15 cellular contexts compared by ENCODE assay signal in genomic region chr12:83408841-83409240, GRCh38.
DNase-seq lines count a peak whose midpoint lies in the region; ATAC-seq and TF ChIP-seq lines count a peak whose summit lies in the region.
"Had no signal": no experiment of that assay in that cellular context is flagged by ENCODE, and none has a peak within 500 bp of the region (broad histone marks: within the 10 kb centered on the region; RNA-seq: fewer than 3 reads in every experiment).

No MANE protein-coding gene starts in this region.

- no peak overlapping the region for H3K4me2 ChIP-seq in mesendoderm (ENCODE audit: low read length)
- H3K4me2 ChIP-seq: A549, BLaER1 had no signal

- H3K56ac ChIP-seq in mesendoderm (ENCODE audit: low read length) = no peak overlapping the region

- H3K36me3 ChIP-seq in mesendoderm (ENCODE audit: control insufficient read depth, insufficient read depth, low read length) = no peaks in the 10 kb centered on the region
- H3K36me3 ChIP-seq: BLaER1, HAP-1 had no signal

- H3K79me1 ChIP-seq in mesendoderm (ENCODE audit: low read length) = no peaks in the 10 kb centered on the region

- no peaks in the 10 kb centered on the region for H3K79me2 ChIP-seq in mesendoderm (ENCODE audit: control insufficient read depth, insufficient read depth, low read length)

- H3K4ac ChIP-seq in mesendoderm (ENCODE audit: low read depth, low read length) = no peak overlapping the region

- ATAC-seq in stimulated activated naive CD8-positive, alpha-beta T cell treated with anti-CD3 and anti-CD28 coated beads, Interleukin-15, Interleukin-2, amounts not matched to agents 100 U/mL and 50 U/mL, for 24 hours = no peak
- ATAC-seq in GM18861 (IDR thresholded peaks at IDR 0.05; ENCODE audit: unreplicated experiment) = no peak
- ATAC-seq: A549; CD8-positive, alpha-beta T cell had no signal

- DNase-seq in NCI-H69 (lab: John Stamatoyannopoulos, UW) (peak; percentile 7), astrocyte of the spinal cord (ENCODE audit: low read depth, low spot score) (peak; percentile 68), iris pigment epithelial cell (ENCODE audit: low read depth) (peak; percentile 5), mesendoderm (no peak), NOMO-1 treated with DMSO at 0.1 percent for 48 hours (lab: John Stamatoyannopoulos, UW; ENCODE audit: unreplicated experiment) (no peak)
- no peak for DNase-seq in stimulated activated naive CD8-positive, alpha-beta T cell treated with anti-CD3 and anti-CD28 coated beads, Interleukin-15, Interleukin-2, amounts not matched to agents 100 U/mL and 50 U/mL, for 24 hours
- DNase-seq: Calu3; CD8-positive, alpha-beta T cell; DMS 273 treated with DMSO at 0.1 percent for 48 hours; DMS53; GM23248 had no signal

- H2BK15ac ChIP-seq in mesendoderm (replicated peaks; ENCODE audit: low read depth) = no peak overlapping the region

- H2BK120ac ChIP-seq in mesendoderm (ENCODE audit: low read depth, low read length) = no peak overlapping the region

- H3K18ac ChIP-seq in mesendoderm (ENCODE audit: low read length) = no peak overlapping the region

- no peaks in the 10 kb centered on the region for H3K4me1 ChIP-seq in mesendoderm (ENCODE audit: control insufficient read depth, low read depth, low read length)
- H3K4me1 ChIP-seq: A549, BLaER1, HAP-1 had no signal

- in situ Hi-C loops in astrocyte of the spinal cord (cut with HindIII; ENCODE audit: low sequenced_read_pairs) = no loop called here

- no peak overlapping the region for H4K5ac ChIP-seq in mesendoderm (ENCODE audit: low read length)

- H3K4me3 ChIP-seq in astrocyte of the spinal cord (ENCODE audit: low read depth, low read length) (no peak overlapping the region), mesendoderm (ENCODE audit: low read length) (no peak overlapping the region)
- H3K4me3 ChIP-seq: A549, BLaER1, GM23248, HAP-1 had no signal

- H3K9ac ChIP-seq in mesendoderm (ENCODE audit: low read length) = no peak overlapping the region
- H3K9ac ChIP-seq: BLaER1, GM23248 had no signal

- no peak overlapping the region for H4K8ac ChIP-seq in mesendoderm (ENCODE audit: low read depth, low read length)

- no peaks in the 10 kb centered on the region for H3K27me3 ChIP-seq in mesendoderm (ENCODE audit: insufficient read depth, low read length, poor library complexity)
- H3K27me3 ChIP-seq: BLaER1 had no signal

- no peak overlapping the region for H3K23ac ChIP-seq in mesendoderm (ENCODE audit: low read length)

- no peak overlapping the region for H2AK5ac ChIP-seq in mesendoderm (ENCODE audit: low read length)

- no peak for TF ChIP-seq CTCF in astrocyte of the spinal cord (IDR thresholded peaks at IDR 0.05; ENCODE audit: low read depth, low read length)

- no peak overlapping the region for H2BK5ac ChIP-seq in mesendoderm (ENCODE audit: low read length)

- no peak overlapping the region for H3K27ac ChIP-seq in mesendoderm (ENCODE audit: low read depth, low read length)
- H3K27ac ChIP-seq: A549, BLaER1, GM23248 had no signal

- no CpG with 5 or more reads among the region's 2 CpGs for WGBS in mesendoderm (ENCODE audit: extremely low coverage, insufficient coverage, low lambda C conversion rate)

Comparison
In these comparisons a context has a peak if more than half of its experiments do, and no peak if none do; other contexts are left out.
1. DNase-seq: peak in NCI-H69 (single experiment), astrocyte of the spinal cord (single experiment) and iris pigment epithelial cell (single experiment); none in stimulated activated naive CD8-positive, alpha-beta T cell treated with anti-CD3 and anti-CD28 coated beads, Interleukin-15, Interleukin-2, amounts not matched to agents 100 U/mL and 50 U/mL, for 24 hours (single experiment), mesendoderm (single experiment) and NOMO-1 treated with DMSO at 0.1 percent for 48 hours (single experiment).